Comparison of ENCODE assay signal across 18 cellular contexts in the genomic region with DNA sequence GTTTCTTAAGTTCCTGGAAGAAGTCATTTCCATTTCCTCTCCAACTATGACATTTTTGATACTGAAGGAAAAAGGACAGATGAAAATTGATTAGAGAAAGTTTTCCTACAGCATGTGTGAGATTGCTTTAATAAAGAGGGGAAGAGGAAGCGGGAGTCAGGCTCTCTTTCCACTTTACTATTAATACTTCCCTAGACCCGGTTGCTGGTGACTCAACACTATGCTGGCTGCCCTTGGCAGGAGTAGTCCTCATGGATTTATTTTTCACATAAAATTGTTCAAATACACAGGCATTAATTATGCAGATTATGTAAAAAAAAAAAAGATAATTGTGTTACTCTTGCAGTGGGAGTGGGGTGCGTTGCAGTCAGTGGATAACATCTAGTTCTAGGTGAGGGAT.
DNase-seq lines count a peak whose midpoint lies in the region; ATAC-seq and TF ChIP-seq lines count a peak whose summit lies in the region.
"Had no signal": no experiment of that assay in that cellular context is flagged by ENCODE, and none has a peak within 500 bp of the region (broad histone marks: within the 10 kb centered on the region; RNA-seq: fewer than 3 reads in every experiment).

No MANE protein-coding gene starts in this region.

- H3K4me3 ChIP-seq in IMR-90 (ENCODE audit: insufficient read depth, low read depth, low read length) (no peak overlapping the region), astrocyte of the spinal cord (ENCODE audit: low read depth, low read length) (no peak overlapping the region), fibroblast of the aortic adventitia (ENCODE audit: low read depth, low read length) (no peak overlapping the region), dorsolateral prefrontal cortex (no peak overlapping the region)

- H3K9me1 ChIP-seq in IMR-90 (ENCODE audit: insufficient read depth, low read length) = no peaks in the 10 kb centered on the region

- H3K4ac ChIP-seq in IMR-90 (ENCODE audit: low read depth, low read length) = no peak overlapping the region

- no peak overlapping the region for H2BK15ac ChIP-seq in IMR-90 (ENCODE audit: low read depth, low read length)

- WGBS in IMR-90 (ENCODE audit: extremely low coverage in 2 of 2, insufficient read length in 1 of 2), 2 experiments = no CpG with 5 or more reads among the region's 3 CpGs

- no peak overlapping the region for H4K91ac ChIP-seq in IMR-90 (ENCODE audit: insufficient read depth, low read depth, low read length)

- H2AK5ac ChIP-seq in IMR-90 (ENCODE audit: low read depth, low read length) = no peak overlapping the region

- H3K27me3 ChIP-seq in IMR-90 (ENCODE audit: control insufficient read depth, insufficient read depth, low read length) (no peaks in the 10 kb centered on the region), dorsolateral prefrontal cortex (no peaks in the 10 kb centered on the region)

- TF ChIP-seq RAD21 in IMR-90 (IDR thresholded peaks at IDR 0.05; ENCODE audit: low read length) = no peak

- CTCF ChIA-PET in IMR-90 (lab: Yijun Ruan, JAX) = no interaction called here

- H3K4me1 ChIP-seq in IMR-90 (ENCODE audit: control insufficient read depth, insufficient read depth, low read length) = no peaks in the 10 kb centered on the region

- no peak for TF ChIP-seq CTCF in IMR-90 (conservative IDR thresholded peaks at IDR 0.05; ENCODE audit: low read depth, low read length)
- no peak for TF ChIP-seq CTCF in astrocyte of the spinal cord (IDR thresholded peaks at IDR 0.05; ENCODE audit: low read depth, low read length)
- no peak for TF ChIP-seq CTCF in fibroblast of the aortic adventitia (IDR thresholded peaks at IDR 0.05; ENCODE audit: insufficient read depth, low read length)
- no peak for TF ChIP-seq CTCF in GM13977 (IDR thresholded peaks at IDR 0.05; ENCODE audit: extremely low read depth, insufficient read depth, missing control alignments)
- no peak for TF ChIP-seq CTCF in dorsolateral prefrontal cortex (IDR thresholded peaks at IDR 0.05 in 54 of 56, conservative IDR thresholded peaks at IDR 0.05 in 2 of 56; ENCODE audit: low read depth in 1 of 56, partially characterized antibody in 56 of 56)

- H2BK120ac ChIP-seq in IMR-90 (ENCODE audit: low read depth, low read length) = no peak overlapping the region

- no peak overlapping the region for H2BK5ac ChIP-seq in IMR-90 (ENCODE audit: low read depth, low read length, poor library complexity, severe bottlenecking)

- ATAC-seq in IMR-90 (ENCODE audit: low read depth) = no peak

- H3K14ac ChIP-seq in IMR-90 (replicated peaks; ENCODE audit: low read depth, low read length) = no peak overlapping the region

- H2BK20ac ChIP-seq in IMR-90 (ENCODE audit: low read depth, low read length) = no peak overlapping the region

- H3K4me2 ChIP-seq in IMR-90 (ENCODE audit: low read depth, low read length) = no peak overlapping the region

- no peak overlapping the region for H2AFZ ChIP-seq in IMR-90 (replicated peaks; ENCODE audit: low read length, poor library complexity)

- no peaks in the 10 kb centered on the region for H4K20me1 ChIP-seq in IMR-90 (ENCODE audit: insufficient read depth, low read length)

- no peak overlapping the region for H2AK9ac ChIP-seq in IMR-90 (replicated peaks; ENCODE audit: low read depth, low read length, poor library complexity)

- no peak overlapping the region for H3K56ac ChIP-seq in IMR-90 (ENCODE audit: extremely low read depth, insufficient read depth, low read length)

- TF ChIP-seq POLR2A in IMR-90 (IDR thresholded peaks at IDR 0.05; ENCODE audit: low read depth, low read length) = no peak

- BruUV-seq in IMR-90 (replicated peaks; lab: Mats Ljungman, UMichigan) = no TSS peak

- DNase-seq in IMR-90 (peak; percentile 4), astrocyte of the spinal cord (ENCODE audit: low read depth, low spot score) (peak; percentile 51), fibroblast of the aortic adventitia (ENCODE audit: low read depth) (peak; percentile 48), 8988T (no peak), GM13977 (ENCODE audit: low spot score) (no peak), dorsolateral prefrontal cortex (no peak)
- no peak for DNase-seq in activated effector memory CD4-positive, alpha-beta T cell treated with anti-CD3 and anti-CD28 coated beads, Interleukin-2, amount 50 U/mL, for 16 hours
- DNase-seq: C1 segment of cervical spinal cord, COR-L47, GDM1, H9, Kasumi-1, NCI-H1417, NCI-H1930, NCI-H2171, NCI-H446 treated with DMSO at 0.1 percent for 48 hours, NCI-H82, SHP77 had no signal

- H3K9me3 ChIP-seq in IMR-90 (ENCODE audit: control insufficient read depth, insufficient read depth, low read length) = no peaks in the 10 kb centered on the region

- POLR2A ChIA-PET in IMR-90 (lab: Charles Lee; ENCODE audit: unreplicated experiment) = no interaction called here

- H4K8ac ChIP-seq in IMR-90 (ENCODE audit: low read depth in 2 of 2, low read length in 2 of 2) = no peak overlapping the region

- H3K27ac ChIP-seq in IMR-90 (ENCODE audit: insufficient read depth, low read length) (no peak overlapping the region), dorsolateral prefrontal cortex (no peak overlapping the region)

- in situ Hi-C loops in IMR-90 (cut with MboI; ENCODE audit: low sequenced_read_pairs) = no loop called here
- in situ Hi-C loops in astrocyte of the spinal cord (cut with HindIII; ENCODE audit: low sequenced_read_pairs) = no loop called here
- in situ Hi-C loops in GM13977 (cut with MboI; ENCODE audit: low pct_unique_long_range_greater_than_20kb, low sequenced_read_pairs, unreplicated experiment) = no loop called here

- intact Hi-C loops in IMR-90 (cut with micrococcal nuclease) = no loop called here
- intact Hi-C loops in dorsolateral prefrontal cortex (cut with DNase I) = no loop called here

- no peak overlapping the region for H3K23ac ChIP-seq in IMR-90 (ENCODE audit: low read depth, low read length)

- H3K9ac ChIP-seq in IMR-90 (ENCODE audit: low read depth, low read length) = no peak overlapping the region

- H3K18ac ChIP-seq in IMR-90 (ENCODE audit: low read depth, low read length) = no peak overlapping the region

- H4K5ac ChIP-seq in IMR-90 (ENCODE audit: low read depth, low read length) = no peak overlapping the region

- no peaks in the 10 kb centered on the region for H3K36me3 ChIP-seq in IMR-90 (ENCODE audit: control insufficient read depth, insufficient read depth, low read length)

- dilution Hi-C loops in IMR-90 (cut with HindIII; ENCODE audit: low sequenced_read_pairs, unreplicated experiment) = no loop called here

- no peaks in the 10 kb centered on the region for H3K79me1 ChIP-seq in IMR-90 (ENCODE audit: low read depth in 1 of 2, low read length in 2 of 2)

TF ChIP-seq in IMR-90, 13 proteins besides CTCF, POLR2A, EP300 and RAD21:
- no peak for TF ChIP-seq ELK1 (IDR thresholded peaks at IDR 0.05; ENCODE audit: borderline replicate concordance, low read depth, low read length)
- no peak for TF ChIP-seq CEBPB (IDR thresholded peaks at IDR 0.05; ENCODE audit: low read depth, low read length)
- TF ChIP-seq RFX5 (IDR thresholded peaks at IDR 0.05; ENCODE audit: low read depth, low read length) = no peak
- no peak for TF ChIP-seq RCOR1 (IDR thresholded peaks at IDR 0.05; ENCODE audit: insufficient replicate concordance, low read length)
- no peak for TF ChIP-seq FOS (IDR thresholded peaks at IDR 0.05; ENCODE audit: low read depth, low read length)
- TF ChIP-seq BHLHE40 (IDR thresholded peaks at IDR 0.05; ENCODE audit: low read depth, low read length) = no peak
- no peak for TF ChIP-seq SMC3 (IDR thresholded peaks at IDR 0.05; ENCODE audit: low read depth, low read length)
- no peak for TF ChIP-seq NFE2L2 (IDR thresholded peaks at IDR 0.05; ENCODE audit: low read depth, low read length)

Comparison
In these comparisons a context has a peak if more than half of its experiments do, and no peak if none do; other contexts are left out.
1. DNase-seq: peak in IMR-90 (single experiment), astrocyte of the spinal cord (single experiment) and fibroblast of the aortic adventitia (single experiment); none in 8988T (single experiment), GM13977 (single experiment), activated effector memory CD4-positive, alpha-beta T cell treated with anti-CD3 and anti-CD28 coated beads, Interleukin-2, amount 50 U/mL, for 16 hours (single experiment) and dorsolateral prefrontal cortex (0 of 10).